Comparison of ENCODE assay signal across 14 cellular contexts in genomic region chr2:218044599-218044998, GRCh38. TPM values are rescaled to one million over a fixed set of nuclear protein-coding genes. Genes with fewer than 3 reads are reported as not detected.
"Had no signal": no experiment of that assay in that cellular context is flagged by ENCODE, and none has a peak within 500 bp of the region (broad histone marks: within the 10 kb centered on the region; RNA-seq: fewer than 3 reads in every experiment).

No MANE protein-coding gene starts in this region.

RNA-seq across cellular contexts. Expression of gene RUFY4, which starts 24.5 kb away (rescaled TPM):
- total RNA-seq: kidney epithelial cell, left cardiac atrium, left lobe of liver, left ventricle myocardium inferior, left ventricle myocardium superior, lower leg skin, lower lobe of right lung, lung microvascular endothelial cell, mammary epithelial cell, mesothelial cell of epicardium, mucosa of descending colon had no signal
- polyA plus RNA-seq: keratinocyte; mammary epithelial cell; naive thymus-derived CD4-positive, alpha-beta T cell had no signal

RNA-seq across cellular contexts. Expression of gene TNS1, which starts 41.8 kb away (rescaled TPM):
- polyA plus RNA-seq: naive thymus-derived CD4-positive, alpha-beta T cell; naive thymus-derived CD8-positive, alpha-beta T cell had no signal
